ENCODE assay signal across 1 cellular context in genomic region chr1:218362418-218363076, GRCh38.
TF ChIP-seq lines count a peak whose summit lies in the region.

No MANE protein-coding gene starts in this region.

TF ChIP-seq in HepG2, 621 proteins besides CTCF, POLR2A, EP300 and RAD21 (continued from another document):
- TF ChIP-seq, protein P1, sequence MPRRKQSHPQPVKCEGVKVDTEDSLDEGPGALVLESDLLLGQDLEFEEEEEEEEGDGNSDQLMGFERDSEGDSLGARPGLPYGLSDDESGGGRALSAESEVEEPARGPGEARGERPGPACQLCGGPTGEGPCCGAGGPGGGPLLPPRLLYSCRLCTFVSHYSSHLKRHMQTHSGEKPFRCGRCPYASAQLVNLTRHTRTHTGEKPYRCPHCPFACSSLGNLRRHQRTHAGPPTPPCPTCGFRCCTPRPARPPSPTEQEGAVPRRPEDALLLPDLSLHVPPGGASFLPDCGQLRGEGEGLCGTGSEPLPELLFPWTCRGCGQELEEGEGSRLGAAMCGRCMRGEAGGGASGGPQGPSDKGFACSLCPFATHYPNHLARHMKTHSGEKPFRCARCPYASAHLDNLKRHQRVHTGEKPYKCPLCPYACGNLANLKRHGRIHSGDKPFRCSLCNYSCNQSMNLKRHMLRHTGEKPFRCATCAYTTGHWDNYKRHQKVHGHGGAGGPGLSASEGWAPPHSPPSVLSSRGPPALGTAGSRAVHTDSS (CRISPR knock-in tag; conservative IDR thresholded peaks at IDR 0.05): no peak
- TF ChIP-seq MAFF (IDR thresholded peaks at IDR 0.05; ENCODE audit: low read depth, low read length): peak; percentile 41; the same call in 1 of the 2 replicates
